Comparison of ENCODE assay signal across 20 cellular contexts in the genomic region with DNA sequence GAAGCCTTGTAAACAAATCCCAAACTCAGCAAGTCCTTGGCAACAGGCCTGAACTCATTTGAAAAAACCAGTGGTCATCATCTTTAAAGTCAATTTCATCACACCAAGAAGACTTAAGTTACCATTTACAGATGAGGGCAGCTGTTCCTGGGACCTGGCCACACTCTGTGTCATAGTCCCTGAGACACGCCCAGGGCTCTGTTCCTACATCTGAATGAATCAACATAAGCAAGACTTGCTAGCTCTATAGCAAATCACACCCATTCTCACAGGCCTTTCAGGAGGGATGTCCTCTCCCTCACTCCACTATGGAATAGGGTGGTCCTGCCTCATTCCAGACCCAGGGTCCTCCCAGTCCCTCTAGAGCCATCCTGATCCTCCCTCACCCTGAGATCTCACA.
A peak's percentile ranks its signal among the peaks of the same experiment; 100 is the strongest.
DNase-seq lines count a peak whose midpoint lies in the region; ATAC-seq, FAIRE-seq and TF ChIP-seq lines count a peak whose summit lies in the region.
"Had no signal": no experiment of that assay in that cellular context is flagged by ENCODE, and none has a peak within 500 bp of the region (broad histone marks: within the 10 kb centered on the region; RNA-seq: fewer than 3 reads in every experiment).

No MANE protein-coding gene starts in this region.

- 61 to 88% (median 88%) methylated on average over 1 of the region's 1 CpG for WGBS in small intestine, 3 donors

- no peak for FAIRE-seq in small intestine (lab: Jason Lieb, UNC)

- H3K4me3 ChIP-seq in small intestine (ENCODE audit: low read depth in 1 of 2, low read length in 2 of 2) = no peak overlapping the region
- H3K4me3 ChIP-seq: SJSA1, spleen had no signal

- no peaks in the 10 kb centered on the region for H3K36me3 ChIP-seq in small intestine (ENCODE audit: control insufficient read depth in 2 of 2, insufficient read depth in 2 of 2, low read length in 2 of 2)
- H3K36me3 ChIP-seq: neutrophil, SJSA1, spleen had no signal

- no peak for TF ChIP-seq CTCF in foreskin keratinocyte (conservative IDR thresholded peaks at IDR 0.05)

- H3K4me1 ChIP-seq in small intestine (ENCODE audit: control insufficient read depth in 2 of 2, insufficient read depth in 1 of 2, low read depth in 1 of 2, low read length in 1 of 2) (peaks cover 0 to 7% of the 10 kb centered on the region in 2 donors), foreskin keratinocyte (no peaks in the 10 kb centered on the region)
- H3K4me1 ChIP-seq: SJSA1, spleen had no signal

- no peak overlapping the region for H3K27ac ChIP-seq in small intestine (ENCODE audit: low read depth in 1 of 2, low read length in 1 of 2)
- no peak overlapping the region for H3K27ac ChIP-seq in foreskin keratinocyte
- H3K27ac ChIP-seq: 22Rv1, neutrophil, SJSA1, spleen had no signal

- H3K27me3 ChIP-seq in small intestine (ENCODE audit: control insufficient read depth in 2 of 2, insufficient read depth in 2 of 2, low read length in 2 of 2) (no peaks in the 10 kb centered on the region), foreskin keratinocyte (no peaks in the 10 kb centered on the region)
- H3K27me3 ChIP-seq: neutrophil had no signal

- intact Hi-C loops in Right ventricle myocardium superior (cut with DNase I) = no loop called here

- peak; percentile 25 for DNase-seq in DMS53 (lab: John Stamatoyannopoulos, UW)
- DNase-seq in DMS53 treated with DMSO at 0.1 percent for 48 hours (lab: John Stamatoyannopoulos, UW; ENCODE audit: unreplicated experiment) = no peak
- DNase-seq in RPMI7951 (ENCODE audit: low read depth) = peak; percentile 28
- DNase-seq in Right ventricle myocardium superior = peak; percentile 52
- peak; percentile 62 for DNase-seq in small intestine
- no peak for DNase-seq in DMS 273 treated with DMSO at 0.1 percent for 48 hours (lab: John Stamatoyannopoulos, UW)
- DNase-seq in foreskin keratinocyte = no peak
- DNase-seq: activated CD4-positive, alpha-beta T cell treated with anti-CD3 and anti-CD28 coated beads, Interleukin-2, amount 10 ng/mL, durations not matched to agents 24 days and 14 days; Calu3; GDM1; H7; NCI-H1417; NCI-H510A; spleen; stimulated activated CD4-positive, alpha-beta T cell treated with anti-CD3 and anti-CD28 coated beads, Interleukin-4, amount 100 ng/mL, for 4 hours; T-helper 17 cell had no signal

- ATAC-seq in Right ventricle myocardium superior (ENCODE audit: poor library complexity) = no peak
- no peak for ATAC-seq in HG03045 (IDR thresholded peaks at IDR 0.05; ENCODE audit: unreplicated experiment)
- ATAC-seq in foreskin keratinocyte = no peak
- ATAC-seq: T-helper 17 cell had no signal

- H3K9me3 ChIP-seq in small intestine (ENCODE audit: control insufficient read depth, low read depth) = no peaks in the 10 kb centered on the region
- H3K9me3 ChIP-seq: neutrophil, spleen had no signal

Comparison
In these comparisons a context has a peak if more than half of its experiments do, and no peak if none do; other contexts are left out.
1. DNase-seq: peak in DMS53 (single experiment), RPMI7951 (single experiment), Right ventricle myocardium superior (single experiment) and small intestine (single experiment); none in DMS53 treated with DMSO at 0.1 percent for 48 hours (single experiment), DMS 273 treated with DMSO at 0.1 percent for 48 hours (single experiment) and foreskin keratinocyte (0 of 2).